ENCODE assay signal across 8 cellular contexts in the genomic region with DNA sequence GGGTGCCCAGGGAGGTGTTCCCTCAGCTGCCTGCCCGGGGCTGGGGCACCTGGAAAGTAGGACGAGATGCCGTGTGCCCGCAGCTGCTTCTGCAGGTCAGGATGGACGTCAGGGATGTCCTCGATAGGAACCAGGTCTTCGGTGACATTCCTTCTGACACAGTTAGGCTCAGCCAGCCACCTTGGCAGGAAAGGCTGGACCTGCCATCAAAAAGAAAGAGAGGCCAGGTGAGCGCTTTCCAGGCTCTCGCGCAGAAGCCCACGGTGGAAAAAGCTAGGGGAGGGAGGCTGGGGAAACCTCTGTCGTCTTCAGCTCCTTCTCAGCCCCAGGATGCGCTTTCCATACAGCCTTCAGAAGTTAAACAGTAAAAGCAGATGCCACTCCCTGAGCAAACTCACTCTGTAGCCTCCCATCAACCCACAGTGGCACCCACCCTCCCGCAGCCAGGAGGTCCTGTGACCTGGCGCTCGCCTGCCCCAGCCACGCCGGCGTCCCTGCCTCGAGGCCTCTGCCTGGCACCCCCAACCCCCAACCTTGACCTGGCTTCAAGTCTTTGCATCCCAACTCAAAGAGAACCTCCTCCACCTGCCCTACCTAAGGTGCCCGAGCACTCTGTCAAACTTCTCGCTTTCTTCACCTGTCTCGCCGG. TPM values are rescaled to one million over a fixed set of nuclear protein-coding genes. Genes with fewer than 3 reads are reported as not detected.
DNase-seq lines count a peak whose midpoint lies in the region; ATAC-seq and TF ChIP-seq lines count a peak whose summit lies in the region.

No MANE protein-coding gene starts in this region.

- H3K4me1 Mint-ChIP-seq in activated T-cell treated with anti-CD3 and anti-CD28 coated beads, Interleukin-2, amount 50 U/mL, for 4 hours (ENCODE audit: low read depth) = peaks cover 23% of the 10 kb centered on the region
- peaks cover 29% of the 10 kb centered on the region for H3K4me1 Mint-ChIP-seq in activated naive CD8-positive, alpha-beta T cell treated with anti-CD3 and anti-CD28 coated beads, Interleukin-2, amount 50 U/mL, for 24 hours

- no peak for TF ChIP-seq RAD21 in liver (IDR thresholded peaks at IDR 0.05)

- TF ChIP-seq CTCF in liver (IDR thresholded peaks at IDR 0.05; ENCODE audit: low read depth, low read length, missing input control) = no peak

- DNase-seq in activated T-cell treated with anti-CD3 and anti-CD28 coated beads, Interleukin-2, amount 50 U/mL, for 4 hours = no peak
- no peak for DNase-seq in activated T-cell treated with anti-CD3 and anti-CD28 coated beads for 4 hours
- DNase-seq in activated naive CD8-positive, alpha-beta T cell treated with anti-CD3 and anti-CD28 coated beads, Interleukin-2, amount 50 U/mL, for 24 hours = no peak
- DNase-seq in SW 1271 (lab: John Stamatoyannopoulos, UW) = no peak

- H3K27ac Mint-ChIP-seq in activated naive CD8-positive, alpha-beta T cell treated with anti-CD3 and anti-CD28 coated beads, Interleukin-2, amount 50 U/mL, for 24 hours = peak overlapping the region; percentile 55

- peak overlapping the region in 1 of 2 donors; percentile 26 for H3K9ac ChIP-seq in liver (ENCODE audit: low read depth in 1 of 2, low read length in 2 of 2)

- H3K27me3 ChIP-seq in liver (ENCODE audit: control insufficient read depth in 4 of 4, insufficient read depth in 4 of 4, low read length in 3 of 4) (no peaks in the 10 kb centered on the region), thymus (ENCODE audit: control insufficient read depth, insufficient read depth) (no peaks in the 10 kb centered on the region)

- peaks cover 20% of the 10 kb centered on the region for H3K36me3 Mint-ChIP-seq in activated T-cell treated with anti-CD3 and anti-CD28 coated beads, Interleukin-2, amount 50 U/mL, for 4 hours (ENCODE audit: insufficient read depth)
- H3K36me3 Mint-ChIP-seq in activated naive CD8-positive, alpha-beta T cell treated with anti-CD3 and anti-CD28 coated beads, Interleukin-2, amount 50 U/mL, for 24 hours (ENCODE audit: low read depth) = peaks cover 15% of the 10 kb centered on the region

- no peaks in the 10 kb centered on the region for H3K9me3 ChIP-seq in liver (ENCODE audit: control insufficient read depth in 4 of 4, low read length in 3 of 4)
- H3K9me3 ChIP-seq in thymus (ENCODE audit: control insufficient read depth) = no peaks in the 10 kb centered on the region

- peak overlapping the region; percentile 92 for H3K4me3 Mint-ChIP-seq in activated T-cell treated with anti-CD3 and anti-CD28 coated beads, Interleukin-2, amount 50 U/mL, for 4 hours
- peak overlapping the region; percentile 84 for H3K4me3 Mint-ChIP-seq in activated naive CD8-positive, alpha-beta T cell treated with anti-CD3 and anti-CD28 coated beads, Interleukin-2, amount 50 U/mL, for 24 hours

- no peaks in the 10 kb centered on the region for H3K9me3 Mint-ChIP-seq in activated T-cell treated with anti-CD3 and anti-CD28 coated beads, Interleukin-2, amount 50 U/mL, for 4 hours
- H3K9me3 Mint-ChIP-seq in activated naive CD8-positive, alpha-beta T cell treated with anti-CD3 and anti-CD28 coated beads, Interleukin-2, amount 50 U/mL, for 24 hours = no peaks in the 10 kb centered on the region

- H3K4me3 ChIP-seq in liver (ENCODE audit: low read depth in 1 of 3, low read length in 3 of 3) (peak overlapping the region; percentile 71 to 91 (median 85)), thymus (ENCODE audit: low read length) (peak overlapping the region; percentile 85)

- H3K27ac ChIP-seq in liver (ENCODE audit: low read depth in 1 of 2, low read length in 2 of 2) (no peak overlapping the region), thymus (ENCODE audit: low read depth) (no peak overlapping the region)

- 81% methylated on average over 24 of the region's 24 CpGs for whole genome bisulfite sequencing in liver
- 83% methylated on average over 24 of the region's 24 CpGs for WGBS in thymus

- H3K27me3 Mint-ChIP-seq in activated T-cell treated with anti-CD3 and anti-CD28 coated beads, Interleukin-2, amount 50 U/mL, for 4 hours (ENCODE audit: low read depth) = no peaks in the 10 kb centered on the region
- peaks cover 2% of the 10 kb centered on the region for H3K27me3 Mint-ChIP-seq in activated naive CD8-positive, alpha-beta T cell treated with anti-CD3 and anti-CD28 coated beads, Interleukin-2, amount 50 U/mL, for 24 hours

- peaks cover 5 to 26% (median 21%) of the 10 kb centered on the region in 4 donors for H3K4me1 ChIP-seq in liver (ENCODE audit: control insufficient read depth in 4 of 4, insufficient read depth in 4 of 4, low read length in 3 of 4)
- peaks cover 8% of the 10 kb centered on the region for H3K4me1 ChIP-seq in thymus (ENCODE audit: control insufficient read depth, insufficient read depth, low read length)

- ATAC-seq in activated T-cell treated with anti-CD3 and anti-CD28 coated beads, Interleukin-2, amount 50 U/mL, for 4 hours = no peak
- ATAC-seq in activated naive CD8-positive, alpha-beta T cell treated with anti-CD3 and anti-CD28 coated beads, Interleukin-2, amount 50 U/mL, for 24 hours = no peak
- ATAC-seq in GM21381 (IDR thresholded peaks at IDR 0.05; ENCODE audit: unreplicated experiment) (no peak), HG03565 (IDR thresholded peaks at IDR 0.05; ENCODE audit: unreplicated experiment) (no peak)

- H3K36me3 ChIP-seq in liver (ENCODE audit: control insufficient read depth in 4 of 4, insufficient read depth in 3 of 4, low read depth in 1 of 4, low read length in 3 of 4) (peaks cover 7 to 35% (median 12%) of the 10 kb centered on the region in 4 donors), thymus (ENCODE audit: control insufficient read depth, insufficient read depth) (peaks cover 49% of the 10 kb centered on the region)

TF ChIP-seq in liver, 16 proteins besides CTCF, POLR2A, EP300 and RAD21:
- TF ChIP-seq ATF3 (IDR thresholded peaks at IDR 0.05) = no peak
- TF ChIP-seq FOXA1 (IDR thresholded peaks at IDR 0.05) = no peak
- no peak for TF ChIP-seq JUND (IDR thresholded peaks at IDR 0.05)
- no peak for TF ChIP-seq MAX (IDR thresholded peaks at IDR 0.05)
- TF ChIP-seq SP1 (IDR thresholded peaks at IDR 0.05) = no peak
- TF ChIP-seq, protein P1, sequence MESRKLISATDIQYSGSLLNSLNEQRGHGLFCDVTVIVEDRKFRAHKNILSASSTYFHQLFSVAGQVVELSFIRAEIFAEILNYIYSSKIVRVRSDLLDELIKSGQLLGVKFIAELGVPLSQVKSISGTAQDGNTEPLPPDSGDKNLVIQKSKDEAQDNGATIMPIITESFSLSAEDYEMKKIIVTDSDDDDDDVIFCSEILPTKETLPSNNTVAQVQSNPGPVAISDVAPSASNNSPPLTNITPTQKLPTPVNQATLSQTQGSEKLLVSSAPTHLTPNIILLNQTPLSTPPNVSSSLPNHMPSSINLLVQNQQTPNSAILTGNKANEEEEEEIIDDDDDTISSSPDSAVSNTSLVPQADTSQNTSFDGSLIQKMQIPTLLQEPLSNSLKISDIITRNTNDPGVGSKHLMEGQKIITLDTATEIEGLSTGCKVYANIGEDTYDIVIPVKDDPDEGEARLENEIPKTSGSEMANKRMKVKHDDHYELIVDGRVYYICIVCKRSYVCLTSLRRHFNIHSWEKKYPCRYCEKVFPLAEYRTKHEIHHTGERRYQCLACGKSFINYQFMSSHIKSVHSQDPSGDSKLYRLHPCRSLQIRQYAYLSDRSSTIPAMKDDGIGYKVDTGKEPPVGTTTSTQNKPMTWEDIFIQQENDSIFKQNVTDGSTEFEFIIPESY (IDR thresholded peaks at IDR 0.05) = no peak

RNA-seq across cellular contexts. Expression of gene DDX51, which starts 1.3 kb away (rescaled TPM):
- total RNA-seq in activated T-cell treated with anti-CD3 and anti-CD28 coated beads, Interleukin-2, amount 50 U/mL, for 4 hours = 10 to 100 TPM; 71.4 to 83.5 (median 72.8) TPM
- 1 to 10 TPM; 4.2 to 7.5 TPM for total RNA-seq in liver
- polyA plus RNA-seq in liver = 1 to 10 TPM; 2.5 to 6.7 TPM
- polyA plus RNA-seq in thymus = 35.3 TPM

RNA-seq across cellular contexts. Expression of gene NOC4L, which starts 1.5 kb away (rescaled TPM):
- 10 to 100 TPM; 85.3 to 92.5 (median 89.0) TPM for total RNA-seq in activated T-cell treated with anti-CD3 and anti-CD28 coated beads, Interleukin-2, amount 50 U/mL, for 4 hours
- total RNA-seq in liver = 1 to 10 TPM; 6.4 to 7.8 TPM
- polyA plus RNA-seq in liver = 10 to 100 TPM in 1 of 2 donors, 1 to 10 TPM in 1; 9.0 to 11.6 TPM
- 41.6 TPM for polyA plus RNA-seq in thymus

Comparison
In these comparisons a context has a peak if more than half of its experiments do, and no peak if none do; other contexts are left out.
1. RNA of gene DDX51, which starts 1.3 kb away (total RNA-seq): 71.4 to 83.5 TPM in activated T-cell treated with anti-CD3 and anti-CD28 coated beads, Interleukin-2, amount 50 U/mL, for 4 hours; 4.2 to 7.5 TPM in liver; every median in the first group is over 4 times any median in the second.
2. RNA of gene NOC4L, which starts 1.5 kb away (total RNA-seq): 85.3 to 92.5 TPM in activated T-cell treated with anti-CD3 and anti-CD28 coated beads, Interleukin-2, amount 50 U/mL, for 4 hours; 6.4 to 7.8 TPM in liver; every median in the first group is over 4 times any median in the second.